ENCODE assay signal across 35 cellular contexts in the genomic region with DNA sequence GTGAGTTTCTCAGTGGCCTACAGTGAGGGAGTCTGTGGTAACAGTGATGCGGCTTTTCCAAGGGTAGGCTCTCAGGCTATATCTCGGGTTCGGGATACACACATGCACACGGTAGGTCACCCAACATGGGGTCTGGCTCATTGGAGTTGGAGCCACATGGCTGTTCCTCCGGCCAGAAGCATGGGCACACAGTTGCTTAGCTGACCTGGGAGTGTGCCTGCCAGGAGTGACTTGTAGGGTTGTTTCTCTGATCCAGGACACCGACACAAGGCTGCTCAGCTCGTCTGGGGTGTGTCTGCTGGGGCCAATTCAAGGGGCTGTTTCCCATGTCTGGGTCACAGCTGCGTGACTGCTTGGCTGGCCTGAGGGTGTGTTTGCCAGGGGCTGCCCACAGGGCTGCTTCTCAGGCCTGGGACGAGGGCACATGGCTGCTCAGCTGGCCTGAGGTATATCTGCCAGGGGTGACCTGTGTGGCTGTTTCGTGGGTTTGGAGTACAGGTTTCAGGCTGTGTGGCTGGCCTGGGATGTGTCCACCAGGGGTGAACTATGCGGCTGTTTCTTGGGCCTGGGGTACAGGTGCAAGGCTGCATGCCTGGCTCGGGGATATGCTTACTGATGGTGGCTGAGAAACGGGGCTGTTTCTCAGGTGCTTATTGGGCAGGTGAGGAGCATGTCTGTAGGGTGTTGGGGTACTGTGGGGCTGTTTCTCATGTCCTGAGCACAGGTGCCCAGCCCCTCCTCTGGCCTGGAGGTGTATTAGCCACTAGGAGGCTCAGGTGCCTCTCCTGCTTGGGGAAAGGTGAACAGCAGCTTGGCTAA. TPM values are rescaled to one million over a fixed set of nuclear protein-coding genes. Genes with fewer than 3 reads are reported as not detected.
"Had no signal": no experiment of that assay in that cellular context is flagged by ENCODE, and none has a peak within 500 bp of the region (broad histone marks: within the 10 kb centered on the region; RNA-seq: fewer than 3 reads in every experiment).

No MANE protein-coding gene starts in this region.

- H3K36me3 ChIP-seq: gastroesophageal sphincter, suprapubic skin, tibial artery, upper lobe of right lung had no signal

- H3K79me2 ChIP-seq: hepatocyte had no signal

- H3K9me3 ChIP-seq: suprapubic skin had no signal

- H3K27me3 ChIP-seq: hepatocyte, tibial artery, upper lobe of right lung had no signal

- H3K4me3 ChIP-seq: dorsolateral prefrontal cortex, gastroesophageal sphincter, hepatocyte, mucosa of descending colon, smooth muscle cell, suprapubic skin, tibial artery, upper lobe of right lung had no signal

- H3K27me3 Mint-ChIP-seq: stimulated activated naive B cell treated with anti-CD40 and anti-IgM and Interleukin-4, amounts not matched to agents 10 μg/mL and 1 μg/mL and 100 μg/mL, for 72 hours had no signal

- H3K27ac Mint-ChIP-seq: activated naive CD8-positive, alpha-beta T cell; activated T-helper 2 cell treated with anti-CD3 and anti-CD28 coated beads, Interferon-gamma antibody, Interleukin-2, Interleukin-4, amounts not matched to agents 10 μg/mL and 5 μg/mL and 100 μg/mL, durations not matched to agents 14 hours and 24 hours and 36 hours; natural killer cell treated with Interleukin-12 subunit alpha and Interleukin-12 subunit beta and Interleukin-15 and Interleukin-18, amount 100 ng/mL, for 72 hours; progenitor cell of endocrine pancreas; stimulated activated naive B cell treated with anti-CD40 and anti-IgM and Interleukin-4, amounts not matched to agents 10 μg/mL and 1 μg/mL and 100 μg/mL, for 72 hours; T-helper 1 cell treated with Interleukin-12 subunit alpha and Interleukin-12 subunit beta and Interleukin-4 antibody, amounts not matched to agents 30 μg/mL and 1 μg/mL, for 36 hours had no signal

- H3K4me3 Mint-ChIP-seq: activated naive CD8-positive, alpha-beta T cell; activated T-cell treated with anti-CD3 and anti-CD28 coated beads, Interleukin-2, amount 50 U/mL, for 4 hours; natural killer cell treated with Interleukin-12 subunit alpha and Interleukin-12 subunit beta and Interleukin-15 and Interleukin-18, amount 100 ng/mL, for 72 hours; stimulated activated naive B cell treated with anti-CD40 and anti-IgM and Interleukin-4, amounts not matched to agents 10 μg/mL and 1 μg/mL and 100 μg/mL, for 72 hours; T-helper 1 cell treated with Interleukin-12 subunit alpha and Interleukin-12 subunit beta and Interleukin-4 antibody, amounts not matched to agents 30 μg/mL and 1 μg/mL, for 36 hours had no signal

- H3K4me1 Mint-ChIP-seq: stimulated activated naive B cell treated with anti-CD40 and anti-IgM and Interleukin-4, amounts not matched to agents 10 μg/mL and 1 μg/mL and 100 μg/mL, for 72 hours had no signal

- DNase-seq: activated CD4-positive, alpha-beta T cell treated with anti-CD3 and anti-CD28 coated beads for 48 hours; activated CD4-positive, alpha-beta T cell treated with anti-CD3 and anti-CD28 coated beads, Interleukin-2, amount 50 U/mL, for 48 hours; activated naive CD4-positive, alpha-beta T cell treated with Interleukin-2 at 50 U/mL for 16 hours; activated T-cell treated with anti-CD3 and anti-CD28 coated beads, Interleukin-2, amount 50 U/mL, for 4 hours; anterior cingulate cortex; dorsolateral prefrontal cortex; effector memory CD4-positive, alpha-beta T cell; erythroblast; left cardiac atrium; mesendoderm; stimulated activated CD4-positive, alpha-beta T cell treated with anti-CD3 and anti-CD28 coated beads, Interleukin-1b, Interleukin-23, amount 100 ng/mL, for 48 hours; stimulated activated naive B cell treated with anti-CD40 and anti-IgM and Interleukin-4, amounts not matched to agents 10 μg/mL and 1 μg/mL and 100 μg/mL, for 72 hours; SW 1271; T-helper 9 cell; tibial artery; upper lobe of right lung had no signal

- H3K4me1 ChIP-seq: gastroesophageal sphincter, upper lobe of right lung had no signal

- H3K27ac ChIP-seq: dorsolateral prefrontal cortex, gastroesophageal sphincter, hepatocyte, suprapubic skin, tibial artery, upper lobe of right lung, VCaP had no signal

- H3K36me3 Mint-ChIP-seq: activated naive CD8-positive, alpha-beta T cell had no signal

- H3K4me2 ChIP-seq: hepatocyte, smooth muscle cell had no signal

- ATAC-seq: activated CD4-positive, CD25-positive, alpha-beta regulatory T cell treated with anti-CD3 and anti-CD28 coated beads, Interleukin-2, amount 50 U/mL, for 24 hours; activated T-cell treated with anti-CD3 and anti-CD28 coated beads, Interleukin-2, amount 50 U/mL, for 4 hours; gastroesophageal sphincter; left cardiac atrium; mucosa of descending colon; stimulated activated naive B cell treated with anti-CD40 and anti-IgM and Interleukin-4, amounts not matched to agents 10 μg/mL and 1 μg/mL and 100 μg/mL, for 72 hours; upper lobe of right lung had no signal

- H2AFZ ChIP-seq: hepatocyte had no signal

RNA-seq across cellular contexts. Expression of a gene that starts 15.2 kb away (rescaled TPM):
- total RNA-seq: activated T-cell treated with anti-CD3 and anti-CD28 coated beads, Interleukin-2, amount 50 U/mL, for 4 hours; activated T-helper 2 cell treated with anti-CD3 and anti-CD28 coated beads, Interferon-gamma antibody, Interleukin-2, Interleukin-4, amounts not matched to agents 10 μg/mL and 5 μg/mL and 100 μg/mL, durations not matched to agents 14 hours and 24 hours and 36 hours; bronchial epithelial cell; fibroblast of villous mesenchyme; liver; myocyte; natural killer cell treated with Interleukin-12 subunit alpha and Interleukin-12 subunit beta and Interleukin-15 and Interleukin-18, amount 100 ng/mL, for 72 hours; osteoblast; progenitor cell of endocrine pancreas had no signal
- polyA plus RNA-seq: fibroblast of lung, hepatocyte, keratinocyte had no signal
